8 cellular contexts compared by ENCODE assay signal in genomic region chr7:98641646-98642489, GRCh38. TPM values are rescaled to one million over a fixed set of nuclear protein-coding genes. Genes with fewer than 3 reads are reported as not detected.
DNase-seq lines count a peak whose midpoint lies in the region; ATAC-seq and TF ChIP-seq lines count a peak whose summit lies in the region.

No MANE protein-coding gene starts in this region.

- CTCF ChIA-PET in CD8-positive, alpha-beta memory T cell (lab: Charles Lee), result no interaction called here

- peak overlapping the region; percentile 48 to 52 for H3K4me3 Mint-ChIP-seq in stimulated activated naive B cell treated with anti-CD40 and anti-IgM and Interleukin-4, amounts not matched to agents 10 μg/mL and 1 μg/mL and 100 μg/mL, for 72 hours
- H3K4me3 Mint-ChIP-seq in chondrocyte (ENCODE audit: unreplicated experiment), result no peak overlapping the region
- H3K4me3 Mint-ChIP-seq in CD8-positive, alpha-beta memory T cell, result no peak overlapping the region

- H3K36me3 Mint-ChIP-seq in stimulated activated naive B cell treated with anti-CD40 and anti-IgM and Interleukin-4, amounts not matched to agents 10 μg/mL and 1 μg/mL and 100 μg/mL, for 72 hours, result peaks cover 0 to 3% of the 10 kb centered on the region in 2 donors
- H3K36me3 Mint-ChIP-seq in chondrocyte (ENCODE audit: low read depth), result no peaks in the 10 kb centered on the region
- no peaks in the 10 kb centered on the region for H3K36me3 Mint-ChIP-seq in CD8-positive, alpha-beta memory T cell

- H3K9me3 Mint-ChIP-seq in stimulated activated naive B cell treated with anti-CD40 and anti-IgM and Interleukin-4, amounts not matched to agents 10 μg/mL and 1 μg/mL and 100 μg/mL, for 72 hours, result peaks cover 10 to 14% of the 10 kb centered on the region in 2 donors
- H3K9me3 Mint-ChIP-seq in chondrocyte (ENCODE audit: low read depth), result peaks cover 15% of the 10 kb centered on the region
- H3K9me3 Mint-ChIP-seq in CD8-positive, alpha-beta memory T cell, result peaks cover 0 to 16% (median 13%) of the 10 kb centered on the region in 5 donors

- TF ChIP-seq CTCF in chondrocyte (IDR thresholded peaks at IDR 0.05) (no peak), breast epithelium (IDR thresholded peaks at IDR 0.05) (no peak)

- H3K27me3 Mint-ChIP-seq in stimulated activated naive B cell treated with anti-CD40 and anti-IgM and Interleukin-4, amounts not matched to agents 10 μg/mL and 1 μg/mL and 100 μg/mL, for 72 hours, result peaks cover 0 to 12% of the 10 kb centered on the region in 2 donors
- H3K27me3 Mint-ChIP-seq in chondrocyte (ENCODE audit: low read depth), result peaks cover 7% of the 10 kb centered on the region
- peaks cover 2 to 6% of the 10 kb centered on the region in 2 donors for H3K27me3 Mint-ChIP-seq in CD8-positive, alpha-beta memory T cell

- no peak overlapping the region for H3K4me3 ChIP-seq in breast epithelium
- no peak overlapping the region for H3K4me3 ChIP-seq in CD8-positive, alpha-beta memory T cell (ENCODE audit: low read length)

- intact Hi-C loops in Right ventricle myocardium superior (cut with DNase I) (no loop called here), cardiac septum (cut with DNase I) (no loop called here), breast epithelium (cut with DNase I; ENCODE audit: low total_unique reads) (no loop called here)

- DNase-seq in Right ventricle myocardium superior (no peak), cardiac septum (ENCODE audit: low spot score) (no peak), NCI-H748 treated with DMSO at 0.1 percent for 48 hours (lab: John Stamatoyannopoulos, UW) (peak; percentile 30), chondrocyte (ENCODE audit: low spot score) (no peak), breast epithelium (ENCODE audit: low spot score in 2 of 2) (no peak)
- peak; percentile 78 for DNase-seq in stimulated activated naive B cell treated with anti-CD40 and anti-IgM and Interleukin-4, amounts not matched to agents 10 μg/mL and 1 μg/mL and 100 μg/mL, for 72 hours
- no peak for DNase-seq in CD8-positive, alpha-beta memory T cell

- no peaks in the 10 kb centered on the region for H3K27me3 ChIP-seq in breast epithelium
- H3K27me3 ChIP-seq in CD8-positive, alpha-beta memory T cell (ENCODE audit: insufficient read depth, low read length, poor library complexity, severe bottlenecking), result no peaks in the 10 kb centered on the region

- ATAC-seq in Right ventricle myocardium superior (ENCODE audit: poor library complexity) (peak; percentile 36), HG03025 (IDR thresholded peaks at IDR 0.05; ENCODE audit: low FRiP score, unreplicated experiment) (peak; percentile 83)
- ATAC-seq in stimulated activated naive B cell treated with anti-CD40 and anti-IgM and Interleukin-4, amounts not matched to agents 10 μg/mL and 1 μg/mL and 100 μg/mL, for 72 hours (replicated peaks), result peak; percentile 85 to 88

- H3K27ac ChIP-seq in breast epithelium, result no peak overlapping the region
- H3K27ac ChIP-seq in CD8-positive, alpha-beta memory T cell (ENCODE audit: low read depth, low read length), result no peak overlapping the region

- POLR2A ChIA-PET in CD8-positive, alpha-beta memory T cell (lab: Charles Lee), result no interaction called here

- H3K36me3 ChIP-seq in breast epithelium, result no peaks in the 10 kb centered on the region
- no peaks in the 10 kb centered on the region for H3K36me3 ChIP-seq in CD8-positive, alpha-beta memory T cell (ENCODE audit: insufficient read depth, low read length)

- H3K9me3 ChIP-seq in breast epithelium, result peaks cover 10 to 17% of the 10 kb centered on the region in 2 donors
- no peaks in the 10 kb centered on the region for H3K9me3 ChIP-seq in CD8-positive, alpha-beta memory T cell (ENCODE audit: low read length)

- no peaks in the 10 kb centered on the region for H3K4me1 ChIP-seq in breast epithelium
- H3K4me1 ChIP-seq in CD8-positive, alpha-beta memory T cell (ENCODE audit: insufficient read depth, low read length), result no peaks in the 10 kb centered on the region

- peak overlapping the region; percentile 96 for H3K27ac Mint-ChIP-seq in stimulated activated naive B cell treated with anti-CD40 and anti-IgM and Interleukin-4, amounts not matched to agents 10 μg/mL and 1 μg/mL and 100 μg/mL, for 72 hours
- no peak overlapping the region for H3K27ac Mint-ChIP-seq in chondrocyte (ENCODE audit: unreplicated experiment)
- peak overlapping the region in 1 of 8 donors; percentile 19 for H3K27ac Mint-ChIP-seq in CD8-positive, alpha-beta memory T cell

- TF ChIP-seq POLR2A in breast epithelium (IDR thresholded peaks at IDR 0.05), result no peak

- peaks cover 17 to 26% of the 10 kb centered on the region in 2 donors for H3K4me1 Mint-ChIP-seq in stimulated activated naive B cell treated with anti-CD40 and anti-IgM and Interleukin-4, amounts not matched to agents 10 μg/mL and 1 μg/mL and 100 μg/mL, for 72 hours
- no peaks in the 10 kb centered on the region for H3K4me1 Mint-ChIP-seq in chondrocyte (ENCODE audit: low read depth)
- H3K4me1 Mint-ChIP-seq in CD8-positive, alpha-beta memory T cell, result no peaks in the 10 kb centered on the region

RNA-seq across cellular contexts. Expression of gene NPTX2, which starts 24.8 kb away (rescaled TPM):
- 3.4 TPM for total RNA-seq in Right ventricle myocardium superior
- total RNA-seq in cardiac septum, result 0.43 TPM
- total RNA-seq in chondrocyte, result 1.4 to 5.5 TPM (median 5.5 TPM) in 3 replicates
- 1 to 10 TPM; 1.5 to 3.3 (median 3.2) TPM for total RNA-seq in breast epithelium
- not detected for total RNA-seq in CD8-positive, alpha-beta memory T cell
- 0.16 TPM for polyA plus RNA-seq in CD8-positive, alpha-beta memory T cell

Comparison
In these comparisons a context has a peak if more than half of its experiments do, and no peak if none do; other contexts are left out.
1. ATAC-seq: peak in every context shown above with its lines; median percentile 86 in stimulated activated naive B cell treated with anti-CD40 and anti-IgM and Interleukin-4, amounts not matched to agents 10 μg/mL and 1 μg/mL and 100 μg/mL, for 72 hours; 83 in HG03025; 36 in Right ventricle myocardium superior.
2. DNase-seq: peak in NCI-H748 treated with DMSO at 0.1 percent for 48 hours (single experiment) and stimulated activated naive B cell treated with anti-CD40 and anti-IgM and Interleukin-4, amounts not matched to agents 10 μg/mL and 1 μg/mL and 100 μg/mL, for 72 hours (single experiment); none in Right ventricle myocardium superior (single experiment), cardiac septum (single experiment), chondrocyte (single experiment), breast epithelium (0 of 2) and CD8-positive, alpha-beta memory T cell (0 of 5).
3. H3K4me3 Mint-ChIP-seq: peak in stimulated activated naive B cell treated with anti-CD40 and anti-IgM and Interleukin-4, amounts not matched to agents 10 μg/mL and 1 μg/mL and 100 μg/mL, for 72 hours (2 of 2); none in chondrocyte (single experiment) and CD8-positive, alpha-beta memory T cell (0 of 7).